16 cellular contexts compared by ENCODE assay signal in the genomic region with DNA sequence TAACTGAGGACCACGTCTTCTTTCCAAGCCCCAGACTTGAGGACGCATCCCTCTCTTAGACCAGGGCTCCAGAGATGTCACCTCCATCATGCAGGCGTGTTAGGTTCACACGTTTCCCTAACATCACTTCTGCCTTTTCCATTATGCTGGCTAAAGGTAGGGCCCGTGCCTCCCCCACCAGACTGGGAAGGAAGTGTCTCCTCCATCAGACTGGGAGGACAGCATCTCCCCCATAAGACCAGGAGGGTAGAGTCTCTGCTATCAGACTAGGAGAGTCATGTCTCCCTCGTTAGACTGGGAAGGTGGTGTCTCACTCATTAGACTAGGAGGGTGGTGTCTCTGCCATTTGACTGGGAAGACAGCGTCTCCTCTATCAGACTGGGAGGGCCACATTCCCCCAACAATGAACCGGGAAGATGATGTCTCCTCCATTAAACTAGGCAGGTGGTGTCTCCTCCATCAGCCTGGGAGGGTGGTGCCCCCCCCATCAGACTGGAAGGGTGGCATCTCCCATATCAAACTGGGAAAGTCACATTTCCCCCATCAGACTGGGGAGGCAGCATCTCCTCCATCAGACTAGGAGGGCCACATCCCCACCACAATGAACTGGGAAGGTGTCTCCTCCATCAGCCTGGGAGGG.
"Had no signal": no experiment of that assay in that cellular context is flagged by ENCODE, and none has a peak within 500 bp of the region (broad histone marks: within the 10 kb centered on the region; RNA-seq: fewer than 3 reads in every experiment).

No MANE protein-coding gene starts in this region.

- H3K4me3 Mint-ChIP-seq: activated CD8-positive, alpha-beta T cell treated with anti-CD3 and anti-CD28 coated beads for 36 hours; activated naive CD4-positive, alpha-beta T cell treated with anti-CD3 and anti-CD28 coated beads, Interleukin-2, amount 10 ng/mL, durations not matched to agents 7 days and 5 days; activated naive CD8-positive, alpha-beta T cell treated with anti-CD3 and anti-CD28 coated beads for 36 hours; activated T-cell treated with anti-CD3 and anti-CD28 coated beads, Interleukin-2, amount 50 U/mL, for 72 hours; T-helper 1 cell treated with Interleukin-12 subunit alpha and Interleukin-12 subunit beta and Interleukin-4 antibody, amounts not matched to agents 30 μg/mL and 1 μg/mL, for 36 hours had no signal

- H3K9me3 Mint-ChIP-seq: activated CD8-positive, alpha-beta T cell treated with anti-CD3 and anti-CD28 coated beads for 36 hours; activated naive CD4-positive, alpha-beta T cell treated with anti-CD3 and anti-CD28 coated beads, Interleukin-2, amount 10 ng/mL, durations not matched to agents 7 days and 5 days; activated naive CD8-positive, alpha-beta T cell treated with anti-CD3 and anti-CD28 coated beads for 36 hours; activated T-cell treated with anti-CD3 and anti-CD28 coated beads, Interleukin-2, amount 50 U/mL, for 72 hours; activated T-helper 2 cell treated with anti-CD3 and anti-CD28 coated beads, Interferon-gamma antibody, Interleukin-2, Interleukin-4, amounts not matched to agents 10 μg/mL and 5 μg/mL and 100 μg/mL, durations not matched to agents 14 hours and 24 hours and 36 hours; T-helper 1 cell treated with Interleukin-12 subunit alpha and Interleukin-12 subunit beta and Interleukin-4 antibody, amounts not matched to agents 30 μg/mL and 1 μg/mL, for 36 hours had no signal

- DNase-seq: activated CD4-positive, alpha-beta T cell treated with anti-CD3 and anti-CD28 coated beads for 4 hours; activated CD8-positive, alpha-beta memory T cell treated with anti-CD3 and anti-CD28 coated beads, Interleukin-2, amount 50 U/mL, for 4 hours; activated CD8-positive, alpha-beta T cell treated with anti-CD3 and anti-CD28 coated beads for 36 hours; activated gamma-delta T cell treated with Interleukin-2 at 50 U/mL for 16 hours; activated naive CD4-positive, alpha-beta T cell treated with anti-CD3 and anti-CD28 coated beads, Interleukin-2, amount 10 ng/mL, durations not matched to agents 7 days and 5 days; activated naive CD8-positive, alpha-beta T cell treated with anti-CD3 and anti-CD28 coated beads for 36 hours; activated T-cell treated with anti-CD3 and anti-CD28 coated beads, Interleukin-2, amount 50 U/mL, for 72 hours; caudate nucleus; KG1; NCI-H1048; NCI-H2029; NCI-H510A treated with DMSO at 0.1 percent for 48 hours; SHP77 treated with DMSO at 0.1 percent for 48 hours had no signal

- H3K27ac Mint-ChIP-seq: activated CD8-positive, alpha-beta T cell treated with anti-CD3 and anti-CD28 coated beads for 36 hours; activated naive CD4-positive, alpha-beta T cell treated with anti-CD3 and anti-CD28 coated beads, Interleukin-2, amount 10 ng/mL, durations not matched to agents 7 days and 5 days; activated naive CD8-positive, alpha-beta T cell treated with anti-CD3 and anti-CD28 coated beads for 36 hours; activated T-cell treated with anti-CD3 and anti-CD28 coated beads, Interleukin-2, amount 50 U/mL, for 72 hours; activated T-helper 2 cell treated with anti-CD3 and anti-CD28 coated beads, Interferon-gamma antibody, Interleukin-2, Interleukin-4, amounts not matched to agents 10 μg/mL and 5 μg/mL and 100 μg/mL, durations not matched to agents 14 hours and 24 hours and 36 hours; T-helper 1 cell treated with Interleukin-12 subunit alpha and Interleukin-12 subunit beta and Interleukin-4 antibody, amounts not matched to agents 30 μg/mL and 1 μg/mL, for 36 hours had no signal

- ATAC-seq: activated CD4-positive, CD25-positive, alpha-beta regulatory T cell treated with anti-CD3 and anti-CD28 coated beads, Interleukin-2, amount 50 U/mL, for 24 hours; activated CD8-positive, alpha-beta T cell treated with anti-CD3 and anti-CD28 coated beads for 36 hours; activated T-cell treated with anti-CD3 and anti-CD28 coated beads, Interleukin-2, amount 50 U/mL, for 72 hours had no signal

- H3K36me3 Mint-ChIP-seq: activated naive CD4-positive, alpha-beta T cell treated with anti-CD3 and anti-CD28 coated beads, Interleukin-2, amount 10 ng/mL, durations not matched to agents 7 days and 5 days; activated naive CD8-positive, alpha-beta T cell treated with anti-CD3 and anti-CD28 coated beads for 36 hours had no signal

- H3K4me1 Mint-ChIP-seq: activated naive CD4-positive, alpha-beta T cell treated with anti-CD3 and anti-CD28 coated beads, Interleukin-2, amount 10 ng/mL, durations not matched to agents 7 days and 5 days; activated naive CD8-positive, alpha-beta T cell treated with anti-CD3 and anti-CD28 coated beads for 36 hours had no signal
